In the genomic region with DNA sequence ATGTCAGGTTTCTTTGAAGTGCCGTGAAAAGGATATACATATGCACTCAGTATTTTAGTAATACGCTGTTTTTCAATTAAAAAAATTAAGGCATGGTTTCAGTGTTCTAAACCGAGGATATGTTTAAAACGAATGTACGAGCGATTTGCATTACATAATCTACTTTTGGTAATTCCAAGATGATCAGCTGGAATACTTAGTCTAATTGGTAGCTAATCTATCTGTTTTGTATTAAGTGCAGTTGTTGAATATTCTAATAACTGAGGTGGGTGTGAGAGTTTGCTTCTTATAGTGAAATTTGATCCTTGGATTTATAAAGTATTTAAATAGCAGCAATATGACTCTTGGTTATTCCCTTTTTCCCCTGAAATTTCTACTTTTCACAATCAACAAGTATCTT, we compare ENCODE assay signal across 8 cellular contexts. TPM values are rescaled to one million over a fixed set of nuclear protein-coding genes. Genes with fewer than 3 reads are reported as not detected.
DNase-seq lines count a peak whose midpoint lies in the region; ATAC-seq and TF ChIP-seq lines count a peak whose summit lies in the region.

No MANE protein-coding gene starts in this region.

- CTCF ChIA-PET in CD4-positive, alpha-beta T cell (lab: Charles Lee): no interaction called here

- H3K4me3 Mint-ChIP-seq in CD4-positive, alpha-beta T cell: peak overlapping the region; percentile 94
- peak overlapping the region; percentile 83 to 94 for H3K4me3 Mint-ChIP-seq in effector memory CD8-positive, alpha-beta T cell

- peak overlapping the region; percentile 87 for H3K9ac ChIP-seq in neural cell (ENCODE audit: low read length)

- no peaks in the 10 kb centered on the region for H3K9me3 ChIP-seq in CD4-positive, alpha-beta T cell (ENCODE audit: control insufficient read depth, low read length)
- H3K9me3 ChIP-seq in neural cell (ENCODE audit: low read length): no peaks in the 10 kb centered on the region

- POLR2A ChIA-PET in CD4-positive, alpha-beta T cell (lab: Charles Lee): interaction anchor here (1.0 to 3.1 kb wide), 5 partner anchors 13 to 292 kb away, joined by 3 to 16 read pairs (median 10); partner anchors contain the start of genes EDEM3, IVNS1ABP, SWT1 and TRMT1L

- H3K4me2 ChIP-seq in neural cell (ENCODE audit: low read length): peak overlapping the region; percentile 95

- peaks cover 71% of the 10 kb centered on the region for H3K4me1 Mint-ChIP-seq in CD4-positive, alpha-beta T cell (ENCODE audit: low read depth)
- peaks cover 30 to 49% of the 10 kb centered on the region in 2 donors for H3K4me1 Mint-ChIP-seq in effector memory CD8-positive, alpha-beta T cell (ENCODE audit: low read depth in 2 of 2)

- H3K36me3 Mint-ChIP-seq in CD4-positive, alpha-beta T cell (ENCODE audit: low read depth): peaks cover 17% of the 10 kb centered on the region
- peaks cover 13% of the 10 kb centered on the region for H3K36me3 Mint-ChIP-seq in effector memory CD8-positive, alpha-beta T cell (ENCODE audit: insufficient read depth)

- peak overlapping the region; percentile 75 for H3K27ac Mint-ChIP-seq in CD4-positive, alpha-beta T cell
- peak overlapping the region; percentile 92 to 94 for H3K27ac Mint-ChIP-seq in effector memory CD8-positive, alpha-beta T cell

- H3K9me2 ChIP-seq in neural cell (ENCODE audit: insufficient read depth, low read length): no peaks in the 10 kb centered on the region

- TF ChIP-seq RAD21 in neural cell (conservative IDR thresholded peaks at IDR 0.05): no peak

- TF ChIP-seq EP300 in neural cell (conservative IDR thresholded peaks at IDR 0.05; ENCODE audit: poor library complexity, severe bottlenecking): no peak

- no peaks in the 10 kb centered on the region for H3K27me3 ChIP-seq in CD4-positive, alpha-beta T cell (ENCODE audit: control insufficient read depth, insufficient read depth, low read length)
- H3K27me3 ChIP-seq in neural cell (ENCODE audit: insufficient read depth, low read depth, low read length): no peaks in the 10 kb centered on the region

- intact Hi-C loops in CD4-positive, alpha-beta T cell (cut with DNase I, micrococcal nuclease): loop anchor here (5.0 to 10.0 kb wide), 8 partner anchors 111 to 1572 kb away; partner anchors contain the start of genes ARPC5 (in 1 of the 2), EDEM3 (in 1 of the 2), IVNS1ABP (in 1 of the 2) and ODR4 (in 1 of the 2)

- no peak for DNase-seq in CD4-positive, alpha-beta T cell
- DNase-seq in NCI-H526 treated with DMSO at 0.1 percent for 48 hours (lab: John Stamatoyannopoulos, UW) (peak; percentile 50), NCI-H1092 (lab: John Stamatoyannopoulos, UW) (no peak), Kasumi-1 (lab: John Stamatoyannopoulos, UW) (no peak)
- no peak for DNase-seq in effector memory CD8-positive, alpha-beta T cell

- peaks cover 48% of the 10 kb centered on the region for H3K79me2 ChIP-seq in neural cell (replicated peaks; ENCODE audit: insufficient read depth, low read length)

- no peaks in the 10 kb centered on the region for H3K27me3 Mint-ChIP-seq in CD4-positive, alpha-beta T cell
- no peaks in the 10 kb centered on the region for H3K27me3 Mint-ChIP-seq in effector memory CD8-positive, alpha-beta T cell

- no peak for ATAC-seq in CD4-positive, alpha-beta T cell (ENCODE audit: poor library complexity)
- no peak for ATAC-seq in effector memory CD8-positive, alpha-beta T cell (replicated peaks)
- no peak for ATAC-seq in HG02588 (IDR thresholded peaks at IDR 0.05; ENCODE audit: unreplicated experiment)
- no peak for ATAC-seq in HG03159 (IDR thresholded peaks at IDR 0.05; ENCODE audit: unreplicated experiment)

- no peaks in the 10 kb centered on the region for H3K36me3 ChIP-seq in neural cell (ENCODE audit: insufficient read depth, low read length)

- no peaks in the 10 kb centered on the region for H4K20me1 ChIP-seq in neural cell (ENCODE audit: insufficient read depth)

- no peaks in the 10 kb centered on the region for H3K9me3 Mint-ChIP-seq in CD4-positive, alpha-beta T cell
- H3K9me3 Mint-ChIP-seq in effector memory CD8-positive, alpha-beta T cell: no peaks in the 10 kb centered on the region

- no peak overlapping the region for H3K27ac ChIP-seq in CD4-positive, alpha-beta T cell (ENCODE audit: low read depth, low read length)
- no peak overlapping the region for H3K27ac ChIP-seq in neural cell (ENCODE audit: low read length)

- H3F3A ChIP-seq in neural cell (ENCODE audit: insufficient read depth, low read length, poor library complexity, severe bottlenecking): no peaks in the 10 kb centered on the region

- no peak overlapping the region for H2AFZ ChIP-seq in neural cell (ENCODE audit: low read depth, low read length)

- TF ChIP-seq CTCF in CD4-positive, alpha-beta T cell (IDR thresholded peaks at IDR 0.05): no peak
- TF ChIP-seq CTCF in neural cell (IDR thresholded peaks at IDR 0.05; ENCODE audit: poor library complexity, severe bottlenecking): no peak

- peak overlapping the region; percentile 96 for H3K4me3 ChIP-seq in neural cell (ENCODE audit: low read length)

TF ChIP-seq in neural cell, 6 proteins besides CTCF, POLR2A, EP300 and RAD21:
- TF ChIP-seq EZH2 (IDR thresholded peaks at IDR 0.05; ENCODE audit: borderline replicate concordance, insufficient read depth, low read length, poor library complexity, severe bottlenecking): no peak
- no peak for TF ChIP-seq MXI1 (conservative IDR thresholded peaks at IDR 0.05; ENCODE audit: poor library complexity, severe bottlenecking)
- no peak for TF ChIP-seq SMC3 (conservative IDR thresholded peaks at IDR 0.05; ENCODE audit: poor library complexity)
- TF ChIP-seq, protein P1, sequence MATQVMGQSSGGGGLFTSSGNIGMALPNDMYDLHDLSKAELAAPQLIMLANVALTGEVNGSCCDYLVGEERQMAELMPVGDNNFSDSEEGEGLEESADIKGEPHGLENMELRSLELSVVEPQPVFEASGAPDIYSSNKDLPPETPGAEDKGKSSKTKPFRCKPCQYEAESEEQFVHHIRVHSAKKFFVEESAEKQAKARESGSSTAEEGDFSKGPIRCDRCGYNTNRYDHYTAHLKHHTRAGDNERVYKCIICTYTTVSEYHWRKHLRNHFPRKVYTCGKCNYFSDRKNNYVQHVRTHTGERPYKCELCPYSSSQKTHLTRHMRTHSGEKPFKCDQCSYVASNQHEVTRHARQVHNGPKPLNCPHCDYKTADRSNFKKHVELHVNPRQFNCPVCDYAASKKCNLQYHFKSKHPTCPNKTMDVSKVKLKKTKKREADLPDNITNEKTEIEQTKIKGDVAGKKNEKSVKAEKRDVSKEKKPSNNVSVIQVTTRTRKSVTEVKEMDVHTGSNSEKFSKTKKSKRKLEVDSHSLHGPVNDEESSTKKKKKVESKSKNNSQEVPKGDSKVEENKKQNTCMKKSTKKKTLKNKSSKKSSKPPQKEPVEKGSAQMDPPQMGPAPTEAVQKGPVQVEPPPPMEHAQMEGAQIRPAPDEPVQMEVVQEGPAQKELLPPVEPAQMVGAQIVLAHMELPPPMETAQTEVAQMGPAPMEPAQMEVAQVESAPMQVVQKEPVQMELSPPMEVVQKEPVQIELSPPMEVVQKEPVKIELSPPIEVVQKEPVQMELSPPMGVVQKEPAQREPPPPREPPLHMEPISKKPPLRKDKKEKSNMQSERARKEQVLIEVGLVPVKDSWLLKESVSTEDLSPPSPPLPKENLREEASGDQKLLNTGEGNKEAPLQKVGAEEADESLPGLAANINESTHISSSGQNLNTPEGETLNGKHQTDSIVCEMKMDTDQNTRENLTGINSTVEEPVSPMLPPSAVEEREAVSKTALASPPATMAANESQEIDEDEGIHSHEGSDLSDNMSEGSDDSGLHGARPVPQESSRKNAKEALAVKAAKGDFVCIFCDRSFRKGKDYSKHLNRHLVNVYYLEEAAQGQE (IDR thresholded peaks at IDR 0.05; ENCODE audit: borderline replicate concordance): no peak
- no peak for TF ChIP-seq POLR2AphosphoS5 (IDR thresholded peaks at IDR 0.05)

RNA-seq across cellular contexts. Expression of gene RNF2, which starts 1.3 kb away (rescaled TPM):
- 1 to 10 TPM; 7.4 to 9.0 TPM for total RNA-seq in CD4-positive, alpha-beta T cell
- polyA plus RNA-seq in neural cell: 45.4 and 49.2 TPM in 2 replicates
- 110 and 129 TPM in 2 replicates for polyA minus RNA-seq in neural cell
